Comparison of ENCODE assay signal across 1 cellular context in genomic region chr22:28921585-28921879, GRCh38.
TF ChIP-seq lines count a peak whose summit lies in the region.

No MANE protein-coding gene starts in this region.

TF ChIP-seq in GM23338, 12 proteins besides CTCF, POLR2A, EP300 and RAD21 (continued from another document):
- TF ChIP-seq, protein P1, sequence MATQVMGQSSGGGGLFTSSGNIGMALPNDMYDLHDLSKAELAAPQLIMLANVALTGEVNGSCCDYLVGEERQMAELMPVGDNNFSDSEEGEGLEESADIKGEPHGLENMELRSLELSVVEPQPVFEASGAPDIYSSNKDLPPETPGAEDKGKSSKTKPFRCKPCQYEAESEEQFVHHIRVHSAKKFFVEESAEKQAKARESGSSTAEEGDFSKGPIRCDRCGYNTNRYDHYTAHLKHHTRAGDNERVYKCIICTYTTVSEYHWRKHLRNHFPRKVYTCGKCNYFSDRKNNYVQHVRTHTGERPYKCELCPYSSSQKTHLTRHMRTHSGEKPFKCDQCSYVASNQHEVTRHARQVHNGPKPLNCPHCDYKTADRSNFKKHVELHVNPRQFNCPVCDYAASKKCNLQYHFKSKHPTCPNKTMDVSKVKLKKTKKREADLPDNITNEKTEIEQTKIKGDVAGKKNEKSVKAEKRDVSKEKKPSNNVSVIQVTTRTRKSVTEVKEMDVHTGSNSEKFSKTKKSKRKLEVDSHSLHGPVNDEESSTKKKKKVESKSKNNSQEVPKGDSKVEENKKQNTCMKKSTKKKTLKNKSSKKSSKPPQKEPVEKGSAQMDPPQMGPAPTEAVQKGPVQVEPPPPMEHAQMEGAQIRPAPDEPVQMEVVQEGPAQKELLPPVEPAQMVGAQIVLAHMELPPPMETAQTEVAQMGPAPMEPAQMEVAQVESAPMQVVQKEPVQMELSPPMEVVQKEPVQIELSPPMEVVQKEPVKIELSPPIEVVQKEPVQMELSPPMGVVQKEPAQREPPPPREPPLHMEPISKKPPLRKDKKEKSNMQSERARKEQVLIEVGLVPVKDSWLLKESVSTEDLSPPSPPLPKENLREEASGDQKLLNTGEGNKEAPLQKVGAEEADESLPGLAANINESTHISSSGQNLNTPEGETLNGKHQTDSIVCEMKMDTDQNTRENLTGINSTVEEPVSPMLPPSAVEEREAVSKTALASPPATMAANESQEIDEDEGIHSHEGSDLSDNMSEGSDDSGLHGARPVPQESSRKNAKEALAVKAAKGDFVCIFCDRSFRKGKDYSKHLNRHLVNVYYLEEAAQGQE (IDR thresholded peaks at IDR 0.05; ENCODE audit: unreplicated experiment), result no peak
- no peak for TF ChIP-seq STAT1 (IDR thresholded peaks at IDR 0.05; ENCODE audit: unreplicated experiment)
- TF ChIP-seq POLR2AphosphoS5 (IDR thresholded peaks at IDR 0.05; ENCODE audit: low read depth), result no peak
- TF ChIP-seq CREB1 (CRISPR knock-in tag; IDR thresholded peaks at IDR 0.05; ENCODE audit: low read depth), result no peak
- no peak for TF ChIP-seq JUNB (IDR thresholded peaks at IDR 0.05; ENCODE audit: unreplicated experiment)
- TF ChIP-seq NANOG (IDR thresholded peaks at IDR 0.05; ENCODE audit: borderline replicate concordance), result no peak
- TF ChIP-seq EZH2 (IDR thresholded peaks at IDR 0.05; ENCODE audit: low read depth, unreplicated experiment), result no peak
